ENCODE assay signal across 11 cellular contexts in the genomic region with DNA sequence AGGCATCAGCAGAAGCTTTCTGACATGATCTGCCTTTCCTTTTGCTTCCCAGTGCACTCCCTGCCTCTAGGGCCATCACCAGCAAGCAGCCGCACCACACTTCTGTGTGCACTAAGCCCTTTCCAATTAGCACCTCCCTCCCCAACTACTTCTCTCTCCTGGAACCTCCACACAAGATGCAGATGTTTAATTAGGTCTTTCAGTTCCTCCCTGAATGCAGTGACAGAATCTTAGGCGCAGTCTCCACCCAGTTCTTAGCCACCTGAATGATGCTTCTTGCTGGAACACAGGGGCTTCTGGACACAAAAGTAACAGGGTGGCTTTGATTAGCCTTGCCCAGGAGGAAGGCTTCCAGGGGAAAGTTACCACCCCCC. TPM values are rescaled to one million over a fixed set of nuclear protein-coding genes. Genes with fewer than 3 reads are reported as not detected.
DNase-seq lines count a peak whose midpoint lies in the region; ATAC-seq and TF ChIP-seq lines count a peak whose summit lies in the region.
"Had no signal": no experiment of that assay in that cellular context is flagged by ENCODE, and none has a peak within 500 bp of the region (broad histone marks: within the 10 kb centered on the region; RNA-seq: fewer than 3 reads in every experiment).

No MANE protein-coding gene starts in this region.

- DNase-seq in right lobe of liver (no peak), NCI-H446 (lab: John Stamatoyannopoulos, UW) (no peak)
- no peak for DNase-seq in activated T-helper 2 cell treated with anti-CD3 and anti-CD28 coated beads, Interferon-gamma antibody, Interleukin-2, Interleukin-4, amounts not matched to agents 10 μg/mL and 5 μg/mL and 100 μg/mL, durations not matched to agents 14 hours and 24 hours and 36 hours (ENCODE audit: low spot score)
- DNase-seq: NCI-H1417; stimulated activated CD4-positive, alpha-beta T cell treated with anti-CD3 and anti-CD28 coated beads, Interleukin-1b, Interleukin-23, amount 100 ng/mL, for 48 hours had no signal

- peaks cover 6% of the 10 kb centered on the region for H3K4me1 Mint-ChIP-seq in activated T-helper 2 cell treated with anti-CD3 and anti-CD28 coated beads, Interferon-gamma antibody, Interleukin-2, Interleukin-4, amounts not matched to agents 10 μg/mL and 5 μg/mL and 100 μg/mL, durations not matched to agents 14 hours and 24 hours and 36 hours (ENCODE audit: low read depth)

- intact Hi-C loops in right lobe of liver (cut with DNase I) = no loop called here
- intact Hi-C loops in activated T-helper 2 cell treated with anti-CD3 and anti-CD28 coated beads, Interferon-gamma antibody, Interleukin-2, Interleukin-4, amounts not matched to agents 10 μg/mL and 5 μg/mL and 100 μg/mL, durations not matched to agents 14 hours and 24 hours and 36 hours (cut with micrococcal nuclease) = no loop called here

- TF ChIP-seq CTCF in right lobe of liver (IDR thresholded peaks at IDR 0.05) = no peak

- no peak overlapping the region for H3K4me3 Mint-ChIP-seq in activated T-helper 2 cell treated with anti-CD3 and anti-CD28 coated beads, Interferon-gamma antibody, Interleukin-2, Interleukin-4, amounts not matched to agents 10 μg/mL and 5 μg/mL and 100 μg/mL, durations not matched to agents 14 hours and 24 hours and 36 hours (ENCODE audit: low read depth)

- WGBS in ectodermal cell, 2 experiments = 80 to 81% methylated on average over 2 of the region's 2 CpGs
- 94% methylated on average over 2 of the region's 2 CpGs for WGBS in right lobe of liver (ENCODE audit: insufficient coverage, low coverage, low lambda C conversion rate, missing lambda C conversion rate)

- H3K27ac Mint-ChIP-seq in activated T-helper 2 cell treated with anti-CD3 and anti-CD28 coated beads, Interferon-gamma antibody, Interleukin-2, Interleukin-4, amounts not matched to agents 10 μg/mL and 5 μg/mL and 100 μg/mL, durations not matched to agents 14 hours and 24 hours and 36 hours = no peak overlapping the region

- H3K27me3 ChIP-seq in ectodermal cell (ENCODE audit: control insufficient read depth, insufficient read depth, low read length, poor library complexity, severe bottlenecking) (no peaks in the 10 kb centered on the region), right lobe of liver (no peaks in the 10 kb centered on the region)
- H3K27me3 ChIP-seq: SJSA1 had no signal

- H3K4me1 ChIP-seq in ectodermal cell (ENCODE audit: control insufficient read depth, insufficient read depth, low read length) = peaks cover 22% of the 10 kb centered on the region
- H3K4me1 ChIP-seq in right lobe of liver = no peaks in the 10 kb centered on the region

- H3K36me3 ChIP-seq in ectodermal cell (ENCODE audit: control insufficient read depth, insufficient read depth, low read length) (no peaks in the 10 kb centered on the region), right lobe of liver (no peaks in the 10 kb centered on the region)
- H3K36me3 ChIP-seq: SJSA1 had no signal

- ATAC-seq in GM18508 (IDR thresholded peaks at IDR 0.05; ENCODE audit: insufficient read depth, unreplicated experiment) = peak; percentile 65
- peak; percentile 75 for ATAC-seq in GM21526 (IDR thresholded peaks at IDR 0.05; ENCODE audit: low FRiP score, unreplicated experiment)
- ATAC-seq in HG03175 (IDR thresholded peaks at IDR 0.05; ENCODE audit: unreplicated experiment) = peak; percentile 82
- ATAC-seq in right lobe of liver = no peak
- ATAC-seq in HG03439 (IDR thresholded peaks at IDR 0.05; ENCODE audit: unreplicated experiment) = no peak

- H3K4me3 ChIP-seq in ectodermal cell (ENCODE audit: insufficient read depth, low read depth, low read length) (no peak overlapping the region), right lobe of liver (no peak overlapping the region)
- H3K4me3 ChIP-seq: SJSA1 had no signal

- H3K27ac ChIP-seq in ectodermal cell (ENCODE audit: insufficient read depth, low read depth, low read length, poor library complexity, severe bottlenecking) = peak overlapping the region; percentile 44
- H3K27ac ChIP-seq in right lobe of liver = no peak overlapping the region
- H3K27ac ChIP-seq: SJSA1 had no signal

- no peaks in the 10 kb centered on the region for H3K9me3 Mint-ChIP-seq in activated T-helper 2 cell treated with anti-CD3 and anti-CD28 coated beads, Interferon-gamma antibody, Interleukin-2, Interleukin-4, amounts not matched to agents 10 μg/mL and 5 μg/mL and 100 μg/mL, durations not matched to agents 14 hours and 24 hours and 36 hours

- H3K36me3 Mint-ChIP-seq in activated T-helper 2 cell treated with anti-CD3 and anti-CD28 coated beads, Interferon-gamma antibody, Interleukin-2, Interleukin-4, amounts not matched to agents 10 μg/mL and 5 μg/mL and 100 μg/mL, durations not matched to agents 14 hours and 24 hours and 36 hours (ENCODE audit: low read depth) = peaks cover 16% of the 10 kb centered on the region

- no peak for TF ChIP-seq POLR2A in right lobe of liver (IDR thresholded peaks at IDR 0.05)

- H3K9me3 ChIP-seq in ectodermal cell (ENCODE audit: control insufficient read depth, low read length) (no peaks in the 10 kb centered on the region), right lobe of liver (no peaks in the 10 kb centered on the region)
- H3K9me3 ChIP-seq: SJSA1 had no signal

- no peaks in the 10 kb centered on the region for H3K27me3 Mint-ChIP-seq in activated T-helper 2 cell treated with anti-CD3 and anti-CD28 coated beads, Interferon-gamma antibody, Interleukin-2, Interleukin-4, amounts not matched to agents 10 μg/mL and 5 μg/mL and 100 μg/mL, durations not matched to agents 14 hours and 24 hours and 36 hours (ENCODE audit: low read depth)

RNA-seq across cellular contexts. Expression of a gene that starts 32.9 kb away (rescaled TPM):
- polyA plus RNA-seq in ectodermal cell (2013, experiment 1 of 4) = 24.4 TPM
- 25.1 TPM for polyA plus RNA-seq in ectodermal cell (2013, experiment 2 of 4)
- polyA plus RNA-seq in ectodermal cell (2013, experiment 3 of 4) = 18.5 TPM
- polyA plus RNA-seq in ectodermal cell (2013, experiment 4 of 4) = 23.5 TPM
- total RNA-seq in right lobe of liver = 10 to 100 TPM in 1 of 6 experiments, 1 to 10 TPM in 5; 6.4 to 10.9 (median 7.5) TPM
- 43.0 and 45.1 TPM in 2 replicates for total RNA-seq in activated T-helper 2 cell treated with anti-CD3 and anti-CD28 coated beads, Interferon-gamma antibody, Interleukin-2, Interleukin-4, amounts not matched to agents 10 μg/mL and 5 μg/mL and 100 μg/mL, durations not matched to agents 14 hours and 24 hours and 36 hours

Comparison
In these comparisons a context has a peak if more than half of its experiments do, and no peak if none do; other contexts are left out.
1. ATAC-seq: peak in GM18508 (single experiment), GM21526 (single experiment) and HG03175 (single experiment); none in right lobe of liver (0 of 4) and HG03439 (single experiment).